17 cellular contexts compared by ENCODE assay signal in the genomic region with DNA sequence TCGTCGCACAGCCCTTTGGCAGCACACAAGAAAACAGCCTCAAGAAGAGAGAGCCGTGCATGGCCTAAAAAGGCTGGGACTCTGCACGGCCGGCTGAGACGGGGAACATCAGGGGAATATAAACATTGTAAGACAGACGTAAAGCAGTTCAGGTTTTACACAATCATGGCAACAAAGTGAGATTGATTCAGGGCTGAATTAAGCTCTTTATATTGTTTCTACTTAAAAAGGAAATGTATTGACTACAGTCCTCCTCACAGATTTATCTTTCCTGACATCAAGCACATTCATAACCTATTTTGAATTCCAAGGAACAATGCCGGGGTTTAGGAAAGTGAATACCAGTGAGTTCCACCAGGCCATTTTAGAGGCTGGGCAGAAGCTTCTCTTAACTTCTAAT. TPM values are rescaled to one million over a fixed set of nuclear protein-coding genes. Genes with fewer than 3 reads are reported as not detected.
DNase-seq lines count a peak whose midpoint lies in the region; ATAC-seq and TF ChIP-seq lines count a peak whose summit lies in the region.
"Had no signal": no experiment of that assay in that cellular context is flagged by ENCODE, and none has a peak within 500 bp of the region (broad histone marks: within the 10 kb centered on the region; RNA-seq: fewer than 3 reads in every experiment).

No MANE protein-coding gene starts in this region.

- H3K4me1 ChIP-seq in HAP-1 (peaks cover 11% of the 10 kb centered on the region), endodermal cell (ENCODE audit: control insufficient read depth, insufficient read depth, low read length) (peaks cover 39% of the 10 kb centered on the region), lower lobe of right lung (peaks cover 24% of the 10 kb centered on the region)

- H3K36me3 Mint-ChIP-seq in endodermal cell (ENCODE audit: low read depth): no peaks in the 10 kb centered on the region
- no peaks in the 10 kb centered on the region for H3K36me3 Mint-ChIP-seq in activated naive CD4-positive, alpha-beta T cell treated with anti-CD3 and anti-CD28 coated beads for 36 hours (ENCODE audit: low read depth)
- H3K36me3 Mint-ChIP-seq: IgD-negative memory B cell had no signal

- peak; percentile 36 to 60 for DNase-seq in HAP-1 (ENCODE audit: low spot score in 2 of 2)
- no peak for DNase-seq in endodermal cell
- DNase-seq in lower lobe of right lung: no peak
- peak; percentile 2 for DNase-seq in retinal pigment epithelial cell (ENCODE audit: low read depth)
- DNase-seq in amygdala (lab: John Stamatoyannopoulos, UW): no peak
- DNase-seq in DMS114 treated with DMSO at 0.1 percent for 48 hours (lab: John Stamatoyannopoulos, UW; ENCODE audit: unreplicated experiment): no peak
- DNase-seq in activated naive CD4-positive, alpha-beta T cell treated with anti-CD3 and anti-CD28 coated beads for 36 hours: no peak
- DNase-seq: activated CD8-positive, alpha-beta memory T cell treated with anti-CD3 and anti-CD28 coated beads for 24 hours; activated effector memory CD4-positive, alpha-beta T cell treated with anti-CD3 and anti-CD28 coated beads, Interleukin-2, amount 50 U/mL, for 16 hours; caudate nucleus; GOT3; midbrain; NCI-H1092 treated with DMSO at 0.1 percent for 48 hours; NK-92 treated with Interleukin-12 subunit alpha and Interleukin-12 subunit beta, amount 100 ng/mL, for 24 hours; SIG-M5 had no signal

- no peaks in the 10 kb centered on the region for H3K9me3 Mint-ChIP-seq in endodermal cell
- no peaks in the 10 kb centered on the region for H3K9me3 Mint-ChIP-seq in activated naive CD4-positive, alpha-beta T cell treated with anti-CD3 and anti-CD28 coated beads for 36 hours
- H3K9me3 Mint-ChIP-seq: IgD-negative memory B cell had no signal

- intact Hi-C loops in lower lobe of right lung (cut with DNase I): no loop called here
- intact Hi-C loops in activated naive CD4-positive, alpha-beta T cell treated with anti-CD3 and anti-CD28 coated beads for 36 hours (cut with micrococcal nuclease): no loop called here

- H3K27me3 ChIP-seq in HAP-1 (ENCODE audit: low read depth) (no peaks in the 10 kb centered on the region), endodermal cell (ENCODE audit: control insufficient read depth, insufficient read depth, low read length, poor library complexity, severe bottlenecking) (no peaks in the 10 kb centered on the region), lower lobe of right lung (ENCODE audit: low read depth) (no peaks in the 10 kb centered on the region)

- H3K4me3 Mint-ChIP-seq in endodermal cell: no peak overlapping the region
- no peak overlapping the region for H3K4me3 Mint-ChIP-seq in activated naive CD4-positive, alpha-beta T cell treated with anti-CD3 and anti-CD28 coated beads for 36 hours
- H3K4me3 Mint-ChIP-seq: IgD-negative memory B cell had no signal

- CTCF ChIA-PET in activated naive CD4-positive, alpha-beta T cell treated with anti-CD3 and anti-CD28 coated beads for 36 hours (lab: Charles Lee): no interaction called here

- ATAC-seq in lower lobe of right lung: peak in 1 of 2 donors; percentile 28
- no peak for ATAC-seq in GM18868 (IDR thresholded peaks at IDR 0.05; ENCODE audit: unreplicated experiment)

- peaks cover 63% of the 10 kb centered on the region for H3K4me1 Mint-ChIP-seq in endodermal cell
- H3K4me1 Mint-ChIP-seq in activated naive CD4-positive, alpha-beta T cell treated with anti-CD3 and anti-CD28 coated beads for 36 hours (ENCODE audit: low read depth): no peaks in the 10 kb centered on the region

- in situ Hi-C loops in HAP-1 (cut with MboI; ENCODE audit: low sequenced_read_pairs): no loop called here

- H3K9me3 ChIP-seq in HAP-1: no peaks in the 10 kb centered on the region
- H3K9me3 ChIP-seq in endodermal cell (ENCODE audit: control insufficient read depth, low read length): no peaks in the 10 kb centered on the region
- H3K9me3 ChIP-seq in lower lobe of right lung: no peaks in the 10 kb centered on the region

- peak overlapping the region; percentile 26 for H3K27ac ChIP-seq in endodermal cell (ENCODE audit: low read depth, low read length)
- H3K27ac ChIP-seq in lower lobe of right lung: peak overlapping the region; percentile 53

- no peak overlapping the region for H3K9ac ChIP-seq in endodermal cell (ENCODE audit: extremely low read depth, low read length, poor library complexity, severe bottlenecking)

- no peaks in the 10 kb centered on the region for H3K36me3 ChIP-seq in HAP-1 (replicated peaks)
- no peaks in the 10 kb centered on the region for H3K36me3 ChIP-seq in endodermal cell (ENCODE audit: control insufficient read depth, insufficient read depth, low read length)
- no peaks in the 10 kb centered on the region for H3K36me3 ChIP-seq in lower lobe of right lung

- H3K4me3 ChIP-seq in HAP-1 (no peak overlapping the region), endodermal cell (ENCODE audit: low read length) (no peak overlapping the region), lower lobe of right lung (no peak overlapping the region), retinal pigment epithelial cell (ENCODE audit: low read length) (no peak overlapping the region)

- H3K27ac Mint-ChIP-seq in endodermal cell: no peak overlapping the region
- no peak overlapping the region for H3K27ac Mint-ChIP-seq in activated naive CD4-positive, alpha-beta T cell treated with anti-CD3 and anti-CD28 coated beads for 36 hours
- H3K27ac Mint-ChIP-seq: IgD-negative memory B cell had no signal

- no peaks in the 10 kb centered on the region for H3K27me3 Mint-ChIP-seq in endodermal cell (ENCODE audit: insufficient read depth)
- H3K27me3 Mint-ChIP-seq in activated naive CD4-positive, alpha-beta T cell treated with anti-CD3 and anti-CD28 coated beads for 36 hours (ENCODE audit: low read depth): no peaks in the 10 kb centered on the region
- H3K27me3 Mint-ChIP-seq: IgD-negative memory B cell had no signal

- TF ChIP-seq CTCF in endodermal cell (conservative IDR thresholded peaks at IDR 0.05) (no peak), lower lobe of right lung (IDR thresholded peaks at IDR 0.05) (no peak), retinal pigment epithelial cell (conservative IDR thresholded peaks at IDR 0.05; ENCODE audit: low read depth, low read length) (no peak)

- WGBS in endodermal cell (ENCODE audit: insufficient coverage in 1 of 2, insufficient read length in 1 of 2), 2 experiments: 88 to 89% methylated on average over 8 of the region's 8 CpGs

RNA-seq across cellular contexts. Expression of a gene that starts 25.2 kb away (rescaled TPM):
- total RNA-seq in endodermal cell: 10 to 100 TPM; 16.7 to 17.9 TPM
- 13.6 TPM for polyA plus RNA-seq in endodermal cell (2013, experiment 1 of 2)
- 13.4 TPM for polyA plus RNA-seq in endodermal cell (2013, experiment 2 of 2)
- total RNA-seq in lower lobe of right lung: 58.2 TPM
- total RNA-seq in activated naive CD4-positive, alpha-beta T cell treated with anti-CD3 and anti-CD28 coated beads for 36 hours: under 1 TPM; 0.77 to 0.93 TPM

Comparison
In these comparisons a context has a peak if more than half of its experiments do, and no peak if none do; other contexts are left out.
1. DNase-seq: peak in HAP-1 (2 of 2) and retinal pigment epithelial cell (single experiment); none in endodermal cell (single experiment), lower lobe of right lung (single experiment), amygdala (0 of 56), DMS114 treated with DMSO at 0.1 percent for 48 hours (single experiment) and activated naive CD4-positive, alpha-beta T cell treated with anti-CD3 and anti-CD28 coated beads for 36 hours (single experiment).
2. RNA of a gene that starts 25.2 kb away (total RNA-seq): 58.2 TPM in lower lobe of right lung (single experiment) and 16.7 to 17.9 TPM in endodermal cell; 0.77 to 0.93 TPM in activated naive CD4-positive, alpha-beta T cell treated with anti-CD3 and anti-CD28 coated beads for 36 hours; every median in the first group is over 4 times any median in the second.